ENCODE assay signal across 8 cellular contexts in genomic region chr5:139482050-139482889, GRCh38. TPM values are rescaled to one million over a fixed set of nuclear protein-coding genes. Genes with fewer than 3 reads are reported as not detected.
DNase-seq lines count a peak whose midpoint lies in the region; ATAC-seq and TF ChIP-seq lines count a peak whose summit lies in the region.

TSS of gene STING1 (minus strand) at chr5:139482758. CDS start at chr5:139481704, 1,054 bp downstream.

- peak; percentile 55 for TF ChIP-seq POLR2A in HCT116 (IDR thresholded peaks at IDR 0.05; ENCODE audit: borderline replicate concordance, extremely low read depth, insufficient read depth, insufficient read length)

- H4K20me1 ChIP-seq in HCT116 (ENCODE audit: insufficient read depth): no peaks in the 10 kb centered on the region

- peak; percentile 49 for DNase-seq in COR-L47 (lab: John Stamatoyannopoulos, UW)
- DNase-seq in HCT116 (ENCODE audit: low read depth, low spot score): peak; percentile 71
- DNase-seq in NCI-H2227 (lab: John Stamatoyannopoulos, UW; ENCODE audit: unreplicated experiment): peak; percentile 65
- peak; percentile 77 for DNase-seq in activated CD4-positive, alpha-beta T cell treated with anti-CD3 and anti-CD28 coated beads for 48 hours
- DNase-seq in dorsolateral prefrontal cortex: peak in 2 of 10 donors; percentile 35 to 48
- DNase-seq in mesothelial cell of epicardium (ENCODE audit: low spot score in 2 of 2, unreplicated experiment in 2 of 2): peak; percentile 57 to 72

- H3K36me3 ChIP-seq in HCT116 (ENCODE audit: control insufficient read depth in 1 of 2, insufficient read depth in 2 of 2, low read length in 2 of 2): 0 out of 4 replicates have a peak, but pooled peaks cover 0 to 2% of the 10 kb centered on the region in 2 experiments

- CTCF ChIA-PET in HCT116 (lab: Charles Lee): interaction anchor here (0.6 to 1.8 kb wide), 3 partner anchors 31 to 1454 kb away, joined by 3 to 8 read pairs (median 4); no protein-coding TSS in a partner anchor

- H3K9ac ChIP-seq in HCT116 (ENCODE audit: low read length): peak within 1 kb of the TSS; percentile 61

- H2AFZ ChIP-seq in HCT116 (ENCODE audit: low read depth, low read length, poor library complexity, severe bottlenecking): peak within 1 kb of the TSS; percentile 73

- peak within 1 kb of the TSS; percentile 94 for H3K27ac ChIP-seq in HCT116 (ENCODE audit: low read depth, low read length)
- H3K27ac ChIP-seq in dorsolateral prefrontal cortex: peak within 1 kb of the TSS in 57 of 59 donors; percentile 1 to 87 (median 74)

- H3K4me1 ChIP-seq in HCT116 (ENCODE audit: control insufficient read depth in 1 of 2, insufficient read depth in 2 of 2, low read length in 2 of 2): peaks cover 26 to 30% of the 10 kb centered on the region in 2 experiments

- H3K79me2 ChIP-seq in HCT116 (ENCODE audit: insufficient read depth, low read length): no peaks in the 10 kb centered on the region

- no peak for TF ChIP-seq RAD21 in HCT116 (IDR thresholded peaks at IDR 0.05; ENCODE audit: low read depth)

- intact Hi-C loops in HCT116 (cut with micrococcal nuclease) (no loop called here), dorsolateral prefrontal cortex (cut with DNase I) (no loop called here)

- TF ChIP-seq CTCF in HCT116 (IDR thresholded peaks at IDR 0.05 in 2 of 3, conservative IDR thresholded peaks at IDR 0.05 in 1 of 3; ENCODE audit: borderline replicate concordance in 1 of 3, insufficient read depth in 1 of 3, low read depth in 2 of 3, low read length in 2 of 3) (no peak), dorsolateral prefrontal cortex (IDR thresholded peaks at IDR 0.05 in 54 of 56, conservative IDR thresholded peaks at IDR 0.05 in 2 of 56; ENCODE audit: low read depth in 1 of 56, partially characterized antibody in 56 of 56) (no peak), mesothelial cell of epicardium (IDR thresholded peaks at IDR 0.05; ENCODE audit: unreplicated experiment) (no peak)

- H3K9me3 ChIP-seq in HCT116 (ENCODE audit: control insufficient read depth in 1 of 2, insufficient read depth in 1 of 2, low read depth in 1 of 2, low read length in 2 of 2): no peaks in the 10 kb centered on the region

- POLR2A ChIA-PET in HCT116 (lab: Charles Lee): interaction anchor here (0.8 to 1.5 kb wide), 5 partner anchors 8 to 79 kb away, joined by 3 to 7 read pairs (median 3); partner anchors contain the start of genes DNAJC18 and UBE2D2

- H3K27me3 ChIP-seq in HCT116 (ENCODE audit: insufficient read depth, low read length): no peaks in the 10 kb centered on the region
- H3K27me3 ChIP-seq in dorsolateral prefrontal cortex: no peaks in the 10 kb centered on the region

- ATAC-seq in HCT116 (peak; percentile 76), GM19397 (IDR thresholded peaks at IDR 0.05; ENCODE audit: unreplicated experiment) (no peak)

- H3K36me3 Mint-ChIP-seq in mesothelial cell of epicardium: no peaks in the 10 kb centered on the region
- peaks cover 16% of the 10 kb centered on the region for H3K36me3 Mint-ChIP-seq in stimulated activated naive CD8-positive, alpha-beta T cell treated with anti-CD3 and anti-CD28 coated beads, Interleukin-15, Interleukin-2, amounts not matched to agents 100 ng/mL and 50 ng/mL, for 24 hours (ENCODE audit: low read depth)

- peak within 1 kb of the TSS; percentile 27 for H3K4me3 Mint-ChIP-seq in mesothelial cell of epicardium
- peak within 1 kb of the TSS; percentile 89 for H3K4me3 Mint-ChIP-seq in stimulated activated naive CD8-positive, alpha-beta T cell treated with anti-CD3 and anti-CD28 coated beads, Interleukin-15, Interleukin-2, amounts not matched to agents 100 ng/mL and 50 ng/mL, for 24 hours

- peaks cover 33% of the 10 kb centered on the region for H3K4me1 Mint-ChIP-seq in mesothelial cell of epicardium
- peaks cover 38% of the 10 kb centered on the region for H3K4me1 Mint-ChIP-seq in stimulated activated naive CD8-positive, alpha-beta T cell treated with anti-CD3 and anti-CD28 coated beads, Interleukin-15, Interleukin-2, amounts not matched to agents 100 ng/mL and 50 ng/mL, for 24 hours (ENCODE audit: low read depth)

- H3K4me2 ChIP-seq in HCT116 (ENCODE audit: low read length): peak within 1 kb of the TSS; percentile 68

- no peaks in the 10 kb centered on the region for H3K9me2 ChIP-seq in HCT116 (ENCODE audit: insufficient read depth)

- RAD21 ChIA-PET in HCT116 (lab: Charles Lee; ENCODE audit: low non-redundant PET in 1 of 2, low total read pairs in 2 of 2, uncharacterized antibody in 2 of 2, unreplicated experiment in 2 of 2): interaction anchor here in 1 of 2 experiments (1.3 kb wide), 1 partner anchor 31 kb away, joined by 3 read pairs; no protein-coding TSS in a partner anchor

- H3K27me3 Mint-ChIP-seq in mesothelial cell of epicardium (ENCODE audit: low read depth): no peaks in the 10 kb centered on the region
- H3K27me3 Mint-ChIP-seq in stimulated activated naive CD8-positive, alpha-beta T cell treated with anti-CD3 and anti-CD28 coated beads, Interleukin-15, Interleukin-2, amounts not matched to agents 100 ng/mL and 50 ng/mL, for 24 hours: no peaks in the 10 kb centered on the region

- H3K9me3 Mint-ChIP-seq in mesothelial cell of epicardium: no peaks in the 10 kb centered on the region
- no peaks in the 10 kb centered on the region for H3K9me3 Mint-ChIP-seq in stimulated activated naive CD8-positive, alpha-beta T cell treated with anti-CD3 and anti-CD28 coated beads, Interleukin-15, Interleukin-2, amounts not matched to agents 100 ng/mL and 50 ng/mL, for 24 hours

- peak within 1 kb of the TSS; percentile 94 for H3K27ac Mint-ChIP-seq in mesothelial cell of epicardium
- H3K27ac Mint-ChIP-seq in stimulated activated naive CD8-positive, alpha-beta T cell treated with anti-CD3 and anti-CD28 coated beads, Interleukin-15, Interleukin-2, amounts not matched to agents 100 ng/mL and 50 ng/mL, for 24 hours: peak within 1 kb of the TSS; percentile 95

- H3K4me3 ChIP-seq in HCT116 (replicated peaks in 1 of 2; ENCODE audit: low read depth in 1 of 2, low read length in 2 of 2) (peak within 1 kb of the TSS; percentile 40 to 54), dorsolateral prefrontal cortex (peak within 1 kb of the TSS in 55 of 59 donors; percentile 3 to 61 (median 41))

- BruUV-seq in HCT116 (replicated peaks; lab: Mats Ljungman, UMichigan): TSS peak; percentile 51

TF ChIP-seq in HCT116, 20 proteins besides CTCF, POLR2A, EP300 and RAD21 (continues in another document):
- TF ChIP-seq JUND (IDR thresholded peaks at IDR 0.05): no peak
- no peak for TF ChIP-seq REST (IDR thresholded peaks at IDR 0.05; ENCODE audit: low read depth)
- TF ChIP-seq EZH2phosphoT487 (IDR thresholded peaks at IDR 0.05; ENCODE audit: borderline replicate concordance): no peak
- no peak for TF ChIP-seq ELF1 (IDR thresholded peaks at IDR 0.05; ENCODE audit: borderline replicate concordance, low read depth)
- TF ChIP-seq YY1 (IDR thresholded peaks at IDR 0.05; ENCODE audit: extremely low read depth, insufficient replicate concordance, low read depth, low read length): no peak
- no peak for TF ChIP-seq FOSL1 (IDR thresholded peaks at IDR 0.05; ENCODE audit: low read depth)
- TF ChIP-seq ZNF274 (IDR thresholded peaks at IDR 0.05; ENCODE audit: low read depth, low read length): no peak
- no peak for TF ChIP-seq CBX3 (IDR thresholded peaks at IDR 0.05; ENCODE audit: low read depth)
- peak; percentile 54 for TF ChIP-seq ZFX (IDR thresholded peaks at IDR 0.05)
- no peak for TF ChIP-seq ATF3 (IDR thresholded peaks at IDR 0.05)
- peak; percentile 25; the same call in 1 of the 2 replicates for TF ChIP-seq SP1 (IDR thresholded peaks at IDR 0.05; ENCODE audit: low read depth)
- TF ChIP-seq SRF (IDR thresholded peaks at IDR 0.05; ENCODE audit: low read depth): no peak
- peak; percentile 30; the same call in 1 of the 2 replicates for TF ChIP-seq MAX (IDR thresholded peaks at IDR 0.05)
- TF ChIP-seq SIN3A (IDR thresholded peaks at IDR 0.05; ENCODE audit: low read depth): no peak
- no peak for TF ChIP-seq EZH2 (IDR thresholded peaks at IDR 0.05)
- TF ChIP-seq TCF7L2 (IDR thresholded peaks at IDR 0.05; ENCODE audit: borderline replicate concordance, extremely low read depth, insufficient read depth, insufficient read length): no peak
- TF ChIP-seq POLR2AphosphoS5 (IDR thresholded peaks at IDR 0.05; ENCODE audit: low read depth, low read length): peak; percentile 66

RNA-seq across cellular contexts. Expression of gene STING1, which starts in this region (rescaled TPM):
- total RNA-seq in HCT116 (2021; ENCODE audit: unreplicated experiment) (17.7 TPM), dorsolateral prefrontal cortex (10 to 100 TPM in 68 of 120 experiments, 1 to 10 TPM in 52; 3.2 to 24.7 (median 10.5) TPM), mesothelial cell of epicardium (26.8 to 30.3 TPM (median 27.0 TPM) in 3 replicates)
- polyA plus RNA-seq in HCT116 (2012): 22.5 and 27.7 TPM in 2 replicates
